ENCODE assay signal across 30 cellular contexts in the genomic region with DNA sequence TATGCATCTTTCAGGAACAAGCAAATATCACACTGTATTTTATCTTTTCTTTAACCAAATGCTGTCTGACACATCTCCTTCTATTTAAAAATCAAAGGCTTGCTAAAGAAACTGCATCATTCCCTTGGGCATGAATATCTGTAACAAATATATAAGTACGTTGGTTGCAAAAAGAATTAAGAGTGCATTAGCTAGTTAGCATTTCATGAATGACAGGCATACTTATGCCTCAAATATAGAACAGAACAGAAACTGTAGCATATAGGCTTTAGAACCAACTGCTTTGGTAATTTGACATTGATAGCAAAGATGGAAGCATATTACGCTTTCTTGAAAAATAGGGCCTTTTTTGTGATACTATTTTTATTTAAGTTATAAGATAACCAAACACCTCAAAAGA.
"Had no signal": no experiment of that assay in that cellular context is flagged by ENCODE, and none has a peak within 500 bp of the region (broad histone marks: within the 10 kb centered on the region; RNA-seq: fewer than 3 reads in every experiment).

No MANE protein-coding gene starts in this region.

- H3K9me3 ChIP-seq: adrenal gland, ascending aorta, body of pancreas, breast epithelium had no signal

- H3K36me3 ChIP-seq: adrenal gland, ascending aorta, brain microvascular endothelial cell, breast epithelium, cardiac muscle cell had no signal

- H3K4me3 ChIP-seq: adrenal gland, ascending aorta, body of pancreas, breast epithelium, cardiac muscle cell had no signal

- DNase-seq: activated effector memory CD4-positive, alpha-beta T cell treated with anti-CD3 and anti-CD28 coated beads, Interleukin-2, amount 50 U/mL, for 16 hours; activated effector memory CD4-positive, alpha-beta T cell treated with Interleukin-2 at 50 U/mL for 16 hours; activated gamma-delta T cell; activated gamma-delta T cell treated with Interleukin-2 at 50 U/mL for 16 hours; activated naive CD4-positive, alpha-beta T cell; activated naive CD4-positive, alpha-beta T cell treated with anti-CD3 and anti-CD28 coated beads for 36 hours; activated naive CD4-positive, alpha-beta T cell treated with anti-CD3 and anti-CD28 coated beads, Interleukin-2, amount 10 ng/mL, durations not matched to agents 7 days and 5 days; activated naive CD4-positive, alpha-beta T cell treated with anti-CD3 and anti-CD28 coated beads, Interleukin-2, amount 50 U/mL, for 16 hours; activated naive CD4-positive, alpha-beta T cell treated with Interleukin-2 at 50 U/mL for 16 hours; activated naive CD8-positive, alpha-beta T cell treated with anti-CD3 and anti-CD28 coated beads for 36 hours; activated naive CD8-positive, alpha-beta T cell treated with anti-CD3 and anti-CD28 coated beads, Interleukin-2, amount 10 ng/mL, durations not matched to agents 7 days and 5 days; activated naive CD8-positive, alpha-beta T cell treated with anti-CD3 and anti-CD28 coated beads, Interleukin-2, amount 50 U/mL, for 24 hours; activated T-cell treated with anti-CD3 and anti-CD28 coated beads, Interleukin-2, amount 50 U/mL, for 1 hour; activated T-cell treated with anti-CD3 and anti-CD28 coated beads, Interleukin-2, amount 50 U/mL, for 24 hours; activated T-cell treated with anti-CD3 and anti-CD28 coated beads, Interleukin-2, amount 50 U/mL, for 4 hours; activated T-cell treated with anti-CD3 and anti-CD28 coated beads, Interleukin-2, amount 50 U/mL, for 48 hours; activated T-cell treated with anti-CD3 and anti-CD28 coated beads, Interleukin-2, amount 50 U/mL, for 72 hours; adrenal gland; amniotic stem cell; amygdala; anterior cingulate cortex; aorta; body of pancreas; brain microvascular endothelial cell; caudate nucleus; central memory CD4-positive, alpha-beta T cell; cerebellar nuclear complex had no signal

- H3K27ac ChIP-seq: adrenal gland, ascending aorta, body of pancreas, brain microvascular endothelial cell, breast epithelium, cardiac muscle cell had no signal

- H3K27me3 ChIP-seq: adrenal gland, ascending aorta, body of pancreas, brain microvascular endothelial cell, breast epithelium, cardiac muscle cell had no signal
